Comparison of ENCODE assay signal across 8 cellular contexts in the genomic region with DNA sequence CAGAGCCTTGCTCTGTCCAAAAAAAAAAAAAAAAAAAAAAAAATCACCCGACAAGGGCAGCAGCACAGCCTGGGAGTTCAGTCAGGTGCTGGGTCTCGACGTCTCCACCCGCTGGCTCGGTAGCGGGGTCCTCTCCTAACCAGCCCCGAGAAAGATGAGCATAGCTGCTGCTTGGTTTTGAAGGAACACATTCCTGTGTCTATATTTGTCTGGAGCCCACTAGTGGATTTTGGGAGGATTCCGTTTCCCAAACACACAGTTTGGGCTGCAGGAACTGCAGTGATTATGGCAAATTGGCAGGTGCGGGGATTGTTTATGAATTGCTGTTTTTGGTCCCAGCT. TPM values are rescaled to one million over a fixed set of nuclear protein-coding genes. Genes with fewer than 3 reads are reported as not detected.
A peak's percentile ranks its signal among the peaks of the same experiment; 100 is the strongest.
DNase-seq lines count a peak whose midpoint lies in the region; ATAC-seq and TF ChIP-seq lines count a peak whose summit lies in the region.

No MANE protein-coding gene starts in this region.

- in situ Hi-C loops in gastrocnemius medialis (cut with MboI; ENCODE audit: low sequenced_read_pairs in 4 of 4) = no loop called here

- intact Hi-C loops in gastrocnemius medialis (cut with DNase I; ENCODE audit: low total_unique reads) = loop anchor here (5.0 kb wide), 1 partner anchor 185 kb away; no protein-coding TSS in a partner anchor

- H3K4me1 ChIP-seq in gastrocnemius medialis = peaks cover 3 to 5% of the 10 kb centered on the region in 2 donors

- no peaks in the 10 kb centered on the region for H3K36me3 ChIP-seq in gastrocnemius medialis

- H3K4me3 ChIP-seq in fibroblast of the aortic adventitia (ENCODE audit: low read depth, low read length) = no peak overlapping the region
- H3K4me3 ChIP-seq in gastrocnemius medialis = peak overlapping the region; percentile 63 to 71 (median 68)

- peaks cover 15 to 32% (median 18%) of the 10 kb centered on the region in 3 donors for H3K27me3 ChIP-seq in gastrocnemius medialis

- no peaks in the 10 kb centered on the region for H3K9me3 ChIP-seq in gastrocnemius medialis

- CTCF ChIA-PET in GM10248 (lab: Yijun Ruan, JAX) = interaction anchor here (1.0 to 1.4 kb wide), 2 partner anchors 11 to 66 kb away, joined by 4 to 5 read pairs; no protein-coding TSS in a partner anchor

- no peak for TF ChIP-seq POLR2A in gastrocnemius medialis (IDR thresholded peaks at IDR 0.05)

- peak; percentile 28 for DNase-seq in NCI-H1092 treated with DMSO at 0.1 percent for 48 hours (lab: John Stamatoyannopoulos, UW)
- no peak for DNase-seq in NCI-H1092 (lab: John Stamatoyannopoulos, UW)
- peak; percentile 16 for DNase-seq in SK-N-DZ (ENCODE audit: low spot score)
- DNase-seq in fibroblast of the aortic adventitia (ENCODE audit: low read depth) = peak; percentile 8
- no peak for DNase-seq in gastrocnemius medialis
- DNase-seq in stimulated activated CD4-positive, alpha-beta T cell treated with anti-CD3 and anti-CD28 coated beads, Interleukin-2, amount 100 ng/mL, for 24 hours = no peak
- no peak for DNase-seq in GM10248 (ENCODE audit: extremely low spot score)

- POLR2A ChIA-PET in GM10248 (lab: Yijun Ruan, JAX) = no interaction called here

- ATAC-seq in gastrocnemius medialis (no peak), GM19395 (IDR thresholded peaks at IDR 0.05; ENCODE audit: unreplicated experiment) (no peak)

- TF ChIP-seq CTCF in fibroblast of the aortic adventitia (IDR thresholded peaks at IDR 0.05; ENCODE audit: insufficient read depth, low read length) = peak; percentile 33
- TF ChIP-seq CTCF in gastrocnemius medialis (IDR thresholded peaks at IDR 0.05 in 4 of 5, conservative IDR thresholded peaks at IDR 0.05 in 1 of 5) = no peak
- no peak for TF ChIP-seq CTCF in GM10248 (IDR thresholded peaks at IDR 0.05; ENCODE audit: control extremely low read depth, extremely low read depth, low read depth, missing control alignments)

- no peak overlapping the region for H3K27ac ChIP-seq in gastrocnemius medialis

RNA-seq across cellular contexts. Expression of gene OTULINL, which starts 1.2 kb away (rescaled TPM):
- 9.5 and 14.6 TPM in 2 replicates for polyA plus RNA-seq in SK-N-DZ (2014; cell fraction: cytosol; rRNA removed)
- 2.9 and 4.3 TPM in 2 replicates for polyA plus RNA-seq in SK-N-DZ (2014; cell fraction: nucleus; rRNA removed)
- total RNA-seq in fibroblast of the aortic adventitia (ENCODE audit: low replicate concordance) (0.33 and 1.6 TPM in 2 replicates), gastrocnemius medialis (1 to 10 TPM in 1 of 4 donors, under 1 TPM in 3; 0.73 to 1.8 (median 0.96) TPM)

Comparison
In these comparisons a context has a peak if more than half of its experiments do, and no peak if none do; other contexts are left out.
1. DNase-seq: peak in NCI-H1092 treated with DMSO at 0.1 percent for 48 hours (single experiment), SK-N-DZ (single experiment) and fibroblast of the aortic adventitia (single experiment); none in NCI-H1092 (single experiment), gastrocnemius medialis (0 of 2), stimulated activated CD4-positive, alpha-beta T cell treated with anti-CD3 and anti-CD28 coated beads, Interleukin-2, amount 100 ng/mL, for 24 hours (0 of 2) and GM10248 (single experiment).